In the genomic region with DNA sequence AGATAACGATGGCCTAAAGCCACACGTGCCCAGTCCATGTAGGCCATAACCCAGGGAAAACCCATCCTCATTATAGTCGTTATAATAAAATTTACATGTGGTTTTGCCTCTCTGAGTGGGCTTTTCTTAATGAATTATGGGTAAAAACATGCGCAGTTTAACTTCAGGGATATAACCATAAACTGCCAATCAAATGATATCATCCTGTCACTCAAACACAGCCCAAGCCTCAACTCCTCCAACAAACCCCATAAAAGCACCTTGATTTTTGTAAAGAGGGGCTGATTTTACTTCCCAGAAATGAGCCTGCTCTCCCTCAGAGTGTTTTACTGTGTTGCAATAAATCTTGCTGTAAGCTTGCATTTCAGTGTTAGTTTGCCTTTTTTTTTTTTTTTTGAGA, we compare ENCODE assay signal across 1 cellular context.
TF ChIP-seq lines count a peak whose summit lies in the region.

No MANE protein-coding gene starts in this region.

TF ChIP-seq in K562, 482 proteins besides CTCF, POLR2A, EP300 and RAD21:
- no peak for TF ChIP-seq SP1 (CRISPR knock-in tag; IDR thresholded peaks at IDR 0.05)
- TF ChIP-seq MEIS2 (IDR thresholded peaks at IDR 0.05; ENCODE audit: partially characterized antibody), result peak; percentile 33
- no peak for TF ChIP-seq FOS (IDR thresholded peaks at IDR 0.05; ENCODE audit: extremely low read depth, insufficient read length)
- TF ChIP-seq CCNT2 (IDR thresholded peaks at IDR 0.05; ENCODE audit: borderline replicate concordance, extremely low read depth, insufficient read length, low read depth, low read length), result no peak
- TF ChIP-seq POLR2H (tag; IDR thresholded peaks at IDR 0.05; ENCODE audit: low read depth), result no peak
- no peak for TF ChIP-seq NCOA4 (IDR thresholded peaks at IDR 0.05; ENCODE audit: partially characterized antibody)
- TF ChIP-seq, protein P1, sequence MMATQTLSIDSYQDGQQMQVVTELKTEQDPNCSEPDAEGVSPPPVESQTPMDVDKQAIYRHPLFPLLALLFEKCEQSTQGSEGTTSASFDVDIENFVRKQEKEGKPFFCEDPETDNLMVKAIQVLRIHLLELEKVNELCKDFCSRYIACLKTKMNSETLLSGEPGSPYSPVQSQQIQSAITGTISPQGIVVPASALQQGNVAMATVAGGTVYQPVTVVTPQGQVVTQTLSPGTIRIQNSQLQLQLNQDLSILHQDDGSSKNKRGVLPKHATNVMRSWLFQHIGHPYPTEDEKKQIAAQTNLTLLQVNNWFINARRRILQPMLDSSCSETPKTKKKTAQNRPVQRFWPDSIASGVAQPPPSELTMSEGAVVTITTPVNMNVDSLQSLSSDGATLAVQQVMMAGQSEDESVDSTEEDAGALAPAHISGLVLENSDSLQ (IDR thresholded peaks at IDR 0.05), result peak; percentile 87
